ENCODE assay signal across 8 cellular contexts in genomic region chr19:12834418-12834943, GRCh38. TPM values are rescaled to one million over a fixed set of nuclear protein-coding genes. Genes with fewer than 3 reads are reported as not detected.
A peak's percentile ranks its signal among the peaks of the same experiment; 100 is the strongest.
DNase-seq lines count a peak whose midpoint lies in the region; ATAC-seq and TF ChIP-seq lines count a peak whose summit lies in the region.

RTBDN (minus strand) TSS chr19:12834579; CDS start chr19:12829979, 4,600 bp downstream.

- ATAC-seq in CD8-positive, alpha-beta T cell = no peak
- no peak for ATAC-seq in naive thymus-derived CD8-positive, alpha-beta T cell
- ATAC-seq in HG02678 (IDR thresholded peaks at IDR 0.05; ENCODE audit: unreplicated experiment) = no peak
- ATAC-seq in GM21423 (IDR thresholded peaks at IDR 0.05; ENCODE audit: unreplicated experiment) = no peak

- H3K27ac Mint-ChIP-seq in CD8-positive, alpha-beta T cell = no peak within 1 kb of the TSS
- no peak within 1 kb of the TSS for H3K27ac Mint-ChIP-seq in MCF 10A (ENCODE audit: low read depth, unreplicated experiment)
- H3K27ac Mint-ChIP-seq in naive thymus-derived CD8-positive, alpha-beta T cell = peak within 1 kb of the TSS in 2 of 10 donors; percentile 45 to 73

- peaks cover 23% of the 10 kb centered on the region for H3K4me1 ChIP-seq in CD8-positive, alpha-beta T cell (ENCODE audit: insufficient read depth, low read length)

- no peak for DNase-seq in CD8-positive, alpha-beta T cell
- no peak for DNase-seq in Jurkat, Clone E6-1 (ENCODE audit: low read depth, low spot score)
- DNase-seq in MCF 10A (ENCODE audit: unreplicated experiment) (no peak), SW480 (ENCODE audit: low spot score) (no peak), T-helper 9 cell (no peak)
- DNase-seq in naive thymus-derived CD8-positive, alpha-beta T cell = no peak

- H3K4me3 Mint-ChIP-seq in CD8-positive, alpha-beta T cell = peak within 1 kb of the TSS; percentile 57
- peak within 1 kb of the TSS; percentile 56 for H3K4me3 Mint-ChIP-seq in MCF 10A (ENCODE audit: unreplicated experiment)
- peak within 1 kb of the TSS; percentile 19 to 79 (median 64) for H3K4me3 Mint-ChIP-seq in naive thymus-derived CD8-positive, alpha-beta T cell

- H3K9me3 Mint-ChIP-seq in CD8-positive, alpha-beta T cell = no peaks in the 10 kb centered on the region
- no peaks in the 10 kb centered on the region for H3K9me3 Mint-ChIP-seq in MCF 10A (ENCODE audit: unreplicated experiment)
- H3K9me3 Mint-ChIP-seq in naive thymus-derived CD8-positive, alpha-beta T cell = peaks cover 0 to 8% (median 2%) of the 10 kb centered on the region in 9 donors

- H3K27ac ChIP-seq in CD8-positive, alpha-beta T cell (ENCODE audit: low read depth, low read length) = no peak within 1 kb of the TSS

- no TSS peak for BruUV-seq in MCF 10A (replicated peaks; lab: Mats Ljungman, UMichigan)

- H3K4me1 Mint-ChIP-seq in CD8-positive, alpha-beta T cell (ENCODE audit: low read depth) = peaks cover 29% of the 10 kb centered on the region
- peaks cover 21% of the 10 kb centered on the region for H3K4me1 Mint-ChIP-seq in MCF 10A (ENCODE audit: insufficient read depth, unreplicated experiment)
- peaks cover 22 to 45% (median 35%) of the 10 kb centered on the region in 4 donors for H3K4me1 Mint-ChIP-seq in naive thymus-derived CD8-positive, alpha-beta T cell

- TF ChIP-seq CTCF in CD8-positive, alpha-beta T cell (IDR thresholded peaks at IDR 0.05) = no peak
- TF ChIP-seq CTCF in MCF 10A (IDR thresholded peaks at IDR 0.05; ENCODE audit: unreplicated experiment) = no peak

- peaks cover 73% of the 10 kb centered on the region for H3K27me3 Mint-ChIP-seq in CD8-positive, alpha-beta T cell (ENCODE audit: low read depth)
- peaks cover 28% of the 10 kb centered on the region for H3K27me3 Mint-ChIP-seq in MCF 10A (ENCODE audit: insufficient read depth, unreplicated experiment)
- H3K27me3 Mint-ChIP-seq in naive thymus-derived CD8-positive, alpha-beta T cell = peaks cover 57 to 91% (median 70%) of the 10 kb centered on the region in 5 donors

- H3K27me3 ChIP-seq in CD8-positive, alpha-beta T cell (ENCODE audit: insufficient read depth, low read length) = peaks cover 60% of the 10 kb centered on the region

- POLR2A ChIA-PET in CD8-positive, alpha-beta T cell (lab: Charles Lee) = no interaction called here
- POLR2A ChIA-PET in MCF 10A (lab: Yijun Ruan, JAX) = interaction anchor here (0.7 kb wide), 1 partner anchor 107 kb away, joined by 4 read pairs; no protein-coding TSS in a partner anchor
- POLR2A ChIA-PET in naive thymus-derived CD8-positive, alpha-beta T cell (lab: Charles Lee) = interaction anchor here (0.6 kb wide), 1 partner anchor 13 kb away, joined by 4 read pairs; no protein-coding TSS in a partner anchor

- CTCF ChIA-PET in CD8-positive, alpha-beta T cell (lab: Charles Lee) = interaction anchor here (0.9 to 2.2 kb wide), 4 partner anchors 9 to 143 kb away, joined by 3 to 12 read pairs (median 3); no protein-coding TSS in a partner anchor
- CTCF ChIA-PET in MCF 10A (lab: Yijun Ruan, JAX) = interaction anchor here (0.7 to 2.1 kb wide), 3 partner anchors 13 to 119 kb away, joined by 3 to 11 read pairs (median 4); no protein-coding TSS in a partner anchor

- H3K9me3 ChIP-seq in CD8-positive, alpha-beta T cell (ENCODE audit: low read length) = no peaks in the 10 kb centered on the region

- H3K36me3 Mint-ChIP-seq in CD8-positive, alpha-beta T cell = no peaks in the 10 kb centered on the region
- no peaks in the 10 kb centered on the region for H3K36me3 Mint-ChIP-seq in MCF 10A (ENCODE audit: insufficient read depth, unreplicated experiment)
- H3K36me3 Mint-ChIP-seq in naive thymus-derived CD8-positive, alpha-beta T cell = peaks cover 2 to 15% (median 3%) of the 10 kb centered on the region in 3 donors

- no peak within 1 kb of the TSS for H3K4me3 ChIP-seq in CD8-positive, alpha-beta T cell (ENCODE audit: low read depth, low read length)
- peak within 1 kb of the TSS; percentile 49 for H3K4me3 ChIP-seq in Jurkat, Clone E6-1 (ENCODE audit: low read length)

- intact Hi-C loops in CD8-positive, alpha-beta T cell (cut with DNase I, micrococcal nuclease) = no loop called here
- intact Hi-C loops in MCF 10A (cut with micrococcal nuclease) = no loop called here

- no peaks in the 10 kb centered on the region for H3K36me3 ChIP-seq in CD8-positive, alpha-beta T cell (ENCODE audit: insufficient read depth, low read length)

RNA-seq across cellular contexts. Expression of gene RTBDN, which starts in this region (rescaled TPM):
- not detected for total RNA-seq in CD8-positive, alpha-beta T cell
- polyA plus RNA-seq in Jurkat, Clone E6-1 (2012; ENCODE audit: insufficient read depth, insufficient read length) = 0.93 TPM
- not detected in 2 replicates for total RNA-seq in MCF 10A (2022)
- not detected for total RNA-seq in naive thymus-derived CD8-positive, alpha-beta T cell
- polyA plus RNA-seq in naive thymus-derived CD8-positive, alpha-beta T cell = not detected
